Comparison of ENCODE assay signal across 18 cellular contexts in the genomic region with DNA sequence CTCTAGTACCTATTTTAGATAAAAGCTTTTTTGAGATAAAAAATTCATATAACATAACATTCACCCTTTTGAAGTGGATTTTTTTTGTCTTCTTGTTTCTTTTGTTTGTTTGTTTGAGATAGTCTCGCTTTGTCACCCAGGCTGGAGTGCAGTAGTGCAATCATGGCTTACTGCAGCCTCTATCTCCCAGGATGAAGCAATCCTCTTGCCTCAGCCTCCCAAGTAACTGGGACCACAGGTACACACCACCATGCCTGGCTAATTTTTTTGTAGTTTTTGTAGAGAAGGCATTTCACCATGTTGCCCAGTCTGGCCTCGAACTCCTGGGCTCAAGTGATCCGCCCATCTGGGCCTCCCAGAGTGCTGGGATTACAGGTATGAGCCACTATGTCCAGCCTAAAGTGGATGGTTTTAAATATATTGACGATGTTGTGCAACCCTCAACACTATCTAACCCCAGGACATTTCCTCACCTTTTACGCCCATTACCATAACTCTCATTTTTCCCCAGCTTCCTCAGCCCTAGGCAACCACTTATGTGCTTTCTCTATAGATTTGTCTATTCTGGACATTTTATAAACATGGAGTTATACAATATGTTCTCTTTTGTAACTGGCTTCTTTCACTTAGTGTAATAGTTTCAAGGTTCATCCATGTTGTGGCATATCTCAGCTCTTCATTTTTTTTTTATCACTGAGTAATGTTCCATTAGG. TPM values are rescaled to one million over a fixed set of nuclear protein-coding genes. Genes with fewer than 3 reads are reported as not detected.
DNase-seq lines count a peak whose midpoint lies in the region; ATAC-seq and TF ChIP-seq lines count a peak whose summit lies in the region.
"Had no signal": no experiment of that assay in that cellular context is flagged by ENCODE, and none has a peak within 500 bp of the region (broad histone marks: within the 10 kb centered on the region; RNA-seq: fewer than 3 reads in every experiment).

No MANE protein-coding gene starts in this region.

- no peaks in the 10 kb centered on the region for H3K9me3 ChIP-seq in right lobe of liver
- no peaks in the 10 kb centered on the region for H3K9me3 ChIP-seq in Peyer's patch
- H3K9me3 ChIP-seq: HAP-1 had no signal

- no peak overlapping the region for H3K27ac Mint-ChIP-seq in activated naive CD8-positive, alpha-beta T cell treated with anti-CD3 and anti-CD28 coated beads for 36 hours
- no peak overlapping the region for H3K27ac Mint-ChIP-seq in stimulated activated naive CD8-positive, alpha-beta T cell treated with anti-CD3 and anti-CD28 coated beads, Interleukin-15, amount 100 ng/mL, for 72 hours
- H3K27ac Mint-ChIP-seq: B cell; CD8-positive, alpha-beta T cell; IgD-negative memory B cell had no signal

- no peak for TF ChIP-seq CTCF in dorsolateral prefrontal cortex (IDR thresholded peaks at IDR 0.05 in 54 of 56, conservative IDR thresholded peaks at IDR 0.05 in 2 of 56; ENCODE audit: low read depth in 1 of 56, partially characterized antibody in 56 of 56)
- TF ChIP-seq CTCF in right lobe of liver (IDR thresholded peaks at IDR 0.05), result no peak
- no peak for TF ChIP-seq CTCF in Peyer's patch (IDR thresholded peaks at IDR 0.05)

- intact Hi-C loops in dorsolateral prefrontal cortex (cut with DNase I), result no loop called here
- intact Hi-C loops in right lobe of liver (cut with DNase I), result no loop called here

- 58% methylated on average over 4 of the region's 5 CpGs for WGBS in right lobe of liver (ENCODE audit: insufficient coverage, low coverage, low lambda C conversion rate, missing lambda C conversion rate)

- H3K4me1 Mint-ChIP-seq in activated naive CD8-positive, alpha-beta T cell treated with anti-CD3 and anti-CD28 coated beads for 36 hours, result peaks cover 4% of the 10 kb centered on the region
- no peaks in the 10 kb centered on the region for H3K4me1 Mint-ChIP-seq in stimulated activated naive CD8-positive, alpha-beta T cell treated with anti-CD3 and anti-CD28 coated beads, Interleukin-15, amount 100 ng/mL, for 72 hours
- H3K4me1 Mint-ChIP-seq: B cell had no signal

- H3K36me3 ChIP-seq in right lobe of liver (no peaks in the 10 kb centered on the region), Peyer's patch (no peaks in the 10 kb centered on the region)
- H3K36me3 ChIP-seq: HAP-1 had no signal

- H3K4me1 ChIP-seq in right lobe of liver (peaks cover 0 to 82% (median 35%) of the 10 kb centered on the region in 4 donors), Peyer's patch (no peaks in the 10 kb centered on the region)
- H3K4me1 ChIP-seq: BLaER1 treated with 17β-estradiol and CSF1 and Interleukin-3, amounts not matched to agents 10 nM and 100 nM; HAP-1 had no signal

- no peak for ATAC-seq in right lobe of liver
- ATAC-seq in stimulated activated naive CD8-positive, alpha-beta T cell treated with anti-CD3 and anti-CD28 coated beads, Interleukin-15, amount 100 ng/mL, for 72 hours, result no peak
- ATAC-seq: CD8-positive, alpha-beta T cell had no signal

- H3K27me3 Mint-ChIP-seq in activated naive CD8-positive, alpha-beta T cell treated with anti-CD3 and anti-CD28 coated beads for 36 hours, result no peaks in the 10 kb centered on the region
- H3K27me3 Mint-ChIP-seq in stimulated activated naive CD8-positive, alpha-beta T cell treated with anti-CD3 and anti-CD28 coated beads, Interleukin-15, amount 100 ng/mL, for 72 hours, result no peaks in the 10 kb centered on the region
- H3K27me3 Mint-ChIP-seq: B cell had no signal

- H3K36me3 Mint-ChIP-seq in activated naive CD8-positive, alpha-beta T cell treated with anti-CD3 and anti-CD28 coated beads for 36 hours, result peaks cover 2% of the 10 kb centered on the region
- H3K36me3 Mint-ChIP-seq: CD8-positive, alpha-beta T cell had no signal

- H3K4me3 ChIP-seq in dorsolateral prefrontal cortex (no peak overlapping the region), right lobe of liver (no peak overlapping the region), Peyer's patch (no peak overlapping the region)
- H3K4me3 ChIP-seq: BLaER1 treated with 17β-estradiol and CSF1 and Interleukin-3, amounts not matched to agents 10 nM and 100 nM; HAP-1 had no signal

- no peak overlapping the region for H3K4me3 Mint-ChIP-seq in activated naive CD8-positive, alpha-beta T cell treated with anti-CD3 and anti-CD28 coated beads for 36 hours
- H3K4me3 Mint-ChIP-seq in stimulated activated naive CD8-positive, alpha-beta T cell treated with anti-CD3 and anti-CD28 coated beads, Interleukin-15, amount 100 ng/mL, for 72 hours, result no peak overlapping the region
- H3K4me3 Mint-ChIP-seq: B cell; CD8-positive, alpha-beta T cell; IgD-negative memory B cell had no signal

- H3K27ac ChIP-seq in angular gyrus (ENCODE audit: low read depth, low read length) (peak overlapping the region; percentile 99), dorsolateral prefrontal cortex (peak overlapping the region; percentile 34 to 99 (median 96)), right lobe of liver (peak overlapping the region in 2 of 3 donors; percentile 76 to 94), temporal lobe (ENCODE audit: low read depth, low read length) (peak overlapping the region; percentile 98), Peyer's patch (no peak overlapping the region)
- H3K27ac ChIP-seq: BLaER1 treated with 17β-estradiol and CSF1 and Interleukin-3, amounts not matched to agents 10 nM and 100 nM; HL-60 had no signal

- TF ChIP-seq POLR2A in right lobe of liver (IDR thresholded peaks at IDR 0.05), result no peak
- no peak for TF ChIP-seq POLR2A in Peyer's patch (IDR thresholded peaks at IDR 0.05)

- peaks cover 12% of the 10 kb centered on the region for H3K9me3 Mint-ChIP-seq in activated naive CD8-positive, alpha-beta T cell treated with anti-CD3 and anti-CD28 coated beads for 36 hours
- peaks cover 0 to 9% of the 10 kb centered on the region in 2 donors for H3K9me3 Mint-ChIP-seq in stimulated activated naive CD8-positive, alpha-beta T cell treated with anti-CD3 and anti-CD28 coated beads, Interleukin-15, amount 100 ng/mL, for 72 hours

- peak in 1 of 10 donors; percentile 2 for DNase-seq in dorsolateral prefrontal cortex
- peak in 1 of 3 donors; percentile 15 for DNase-seq in right lobe of liver
- no peak for DNase-seq in activated naive CD8-positive, alpha-beta T cell treated with anti-CD3 and anti-CD28 coated beads for 36 hours
- no peak for DNase-seq in stimulated activated naive CD8-positive, alpha-beta T cell treated with anti-CD3 and anti-CD28 coated beads, Interleukin-15, amount 100 ng/mL, for 72 hours
- DNase-seq in Peyer's patch, result no peak
- DNase-seq: Calu3; CD8-positive, alpha-beta T cell; DMS 273 treated with DMSO at 0.1 percent for 48 hours; DMS53; DND-41; EL had no signal

- H3K27me3 ChIP-seq in dorsolateral prefrontal cortex, result no peaks in the 10 kb centered on the region
- H3K27me3 ChIP-seq in right lobe of liver, result no peaks in the 10 kb centered on the region
- H3K27me3 ChIP-seq in Peyer's patch, result no peaks in the 10 kb centered on the region
- H3K27me3 ChIP-seq: BLaER1 treated with 17β-estradiol and CSF1 and Interleukin-3, amounts not matched to agents 10 nM and 100 nM had no signal

RNA-seq across cellular contexts. Expression of a gene that starts 38.8 kb away (rescaled TPM):
- total RNA-seq in dorsolateral prefrontal cortex (100 to 1,000 TPM; 148 to 308 (median 218) TPM), right lobe of liver (10 to 100 TPM; 29.0 to 60.6 (median 43.1) TPM), temporal lobe (59.0 TPM), Peyer's patch (100 to 1,000 TPM in 1 of 4 donors, 10 to 100 TPM in 3; 16.6 to 116 (median 34.5) TPM)
- total RNA-seq in activated naive CD8-positive, alpha-beta T cell treated with anti-CD3 and anti-CD28 coated beads for 36 hours, result 1 to 10 TPM; 2.3 to 3.5 TPM

Comparison
In these comparisons a context has a peak if more than half of its experiments do, and no peak if none do; other contexts are left out.
1. H3K27ac ChIP-seq: peak in angular gyrus (single experiment), dorsolateral prefrontal cortex (59 of 59), right lobe of liver (2 of 3) and temporal lobe (single experiment); none in Peyer's patch (0 of 4).